ENCODE assay signal across 10 cellular contexts in the genomic region with DNA sequence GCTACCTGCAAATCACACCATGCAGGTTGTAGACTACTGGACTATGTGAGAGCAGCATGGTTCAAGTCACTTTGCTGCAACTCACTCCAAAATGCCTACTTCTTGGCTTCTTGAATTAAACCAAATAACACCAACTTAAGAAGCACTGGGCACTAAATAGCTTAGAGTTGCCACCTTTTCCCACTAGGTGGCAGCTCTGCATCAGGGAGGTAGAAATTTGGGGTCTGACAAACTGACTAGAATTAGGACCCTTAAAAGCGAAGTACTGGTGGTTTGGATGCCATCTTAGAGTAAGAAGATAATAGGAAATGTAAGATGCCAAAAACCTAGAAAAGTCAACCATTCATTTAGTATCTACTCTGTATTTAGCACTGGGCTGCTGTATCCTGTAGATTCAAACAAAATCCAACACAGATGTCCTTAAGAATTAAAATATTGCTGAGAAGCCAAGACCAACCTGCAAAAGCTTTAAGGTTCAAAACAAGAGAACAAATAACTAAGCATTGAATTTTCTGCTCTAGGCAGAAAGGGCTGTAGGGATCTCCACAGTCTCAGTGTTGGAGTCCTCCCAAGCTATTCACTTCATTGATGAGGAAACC.
DNase-seq lines count a peak whose midpoint lies in the region; ATAC-seq and TF ChIP-seq lines count a peak whose summit lies in the region.
"Had no signal": no experiment of that assay in that cellular context is flagged by ENCODE, and none has a peak within 500 bp of the region (broad histone marks: within the 10 kb centered on the region; RNA-seq: fewer than 3 reads in every experiment).

No MANE protein-coding gene starts in this region.

- peak; percentile 21 for DNase-seq in Calu3
- no peak for DNase-seq in HFF-Myc (ENCODE audit: extremely low read depth, low read depth)
- DNase-seq in astrocyte of the hippocampus (ENCODE audit: low read depth, low spot score) = peak; percentile 50
- DNase-seq in lung microvascular endothelial cell (ENCODE audit: low read depth in 2 of 2) = peak; percentile 20 to 69
- no peak for DNase-seq in activated naive CD4-positive, alpha-beta T cell treated with anti-CD3 and anti-CD28 coated beads, Interleukin-2, amount 50 U/mL, for 72 hours (ENCODE audit: low spot score in 2 of 2)
- DNase-seq in MV-4-11 (lab: John Stamatoyannopoulos, UW) = no peak
- DNase-seq: left colon had no signal

- TF ChIP-seq CTCF in Calu3 (IDR thresholded peaks at IDR 0.05; ENCODE audit: unreplicated experiment) = peak; percentile 87
- peak; percentile 81 for TF ChIP-seq CTCF in HFF-Myc (IDR thresholded peaks at IDR 0.05; ENCODE audit: low read depth, low read length, missing control alignments)

- CTCF ChIA-PET in Calu3 (lab: Charles Lee) = interaction anchor here (0.6 to 2.8 kb wide), 13 partner anchors 9 to 915 kb away, joined by 3 to 83 read pairs (median 3); partner anchors contain the start of gene CCBE1

- no peaks in the 10 kb centered on the region for H3K4me1 Mint-ChIP-seq in Calu3 (ENCODE audit: low read depth, unreplicated experiment)

- H3K36me3 Mint-ChIP-seq in Calu3 (ENCODE audit: insufficient read depth, unreplicated experiment) = no peaks in the 10 kb centered on the region
- H3K36me3 Mint-ChIP-seq in activated naive CD4-positive, alpha-beta T cell treated with anti-CD3 and anti-CD28 coated beads, Interleukin-2, amount 50 U/mL, for 72 hours = peaks cover 0 to 4% of the 10 kb centered on the region in 2 donors

- H3K4me3 Mint-ChIP-seq in Calu3 (ENCODE audit: low read depth, unreplicated experiment) = no peak overlapping the region

- BruUV-seq in Calu3 (replicated peaks; lab: Mats Ljungman, UMichigan) = no TSS peak

- intact Hi-C loops in Calu3 (cut with micrococcal nuclease; ENCODE audit: unreplicated experiment) = loop anchor here (1.0 kb wide), 1 partner anchor 192 kb away; no protein-coding TSS in a partner anchor

- ATAC-seq in activated naive CD4-positive, alpha-beta T cell treated with anti-CD3 and anti-CD28 coated beads, Interleukin-2, amount 50 U/mL, for 72 hours = no peak
- no peak for ATAC-seq in HG03095 (IDR thresholded peaks at IDR 0.05; ENCODE audit: unreplicated experiment)
- no peak for ATAC-seq in HG02970 (IDR thresholded peaks at IDR 0.05; ENCODE audit: low FRiP score, unreplicated experiment)
- ATAC-seq: left colon had no signal

- H3K9me3 Mint-ChIP-seq in Calu3 (ENCODE audit: low read depth, unreplicated experiment) = no peaks in the 10 kb centered on the region
- peaks cover 0 to 7% of the 10 kb centered on the region in 2 donors for H3K9me3 Mint-ChIP-seq in activated naive CD4-positive, alpha-beta T cell treated with anti-CD3 and anti-CD28 coated beads, Interleukin-2, amount 50 U/mL, for 72 hours

- peaks cover 46% of the 10 kb centered on the region for H3K27me3 Mint-ChIP-seq in Calu3 (ENCODE audit: unreplicated experiment)

- H3K4me3 ChIP-seq in HFF-Myc (replicated peaks; ENCODE audit: low read depth, low read length) = no peak overlapping the region
- H3K4me3 ChIP-seq: thoracic aorta had no signal

- no peak overlapping the region for H3K27ac Mint-ChIP-seq in Calu3 (ENCODE audit: unreplicated experiment)
- no peak overlapping the region for H3K27ac Mint-ChIP-seq in activated naive CD4-positive, alpha-beta T cell treated with anti-CD3 and anti-CD28 coated beads, Interleukin-2, amount 50 U/mL, for 72 hours

Comparison
In these comparisons a context has a peak if more than half of its experiments do, and no peak if none do; other contexts are left out.
1. DNase-seq: peak in Calu3 (single experiment), astrocyte of the hippocampus (single experiment) and lung microvascular endothelial cell (2 of 2); none in HFF-Myc (single experiment), activated naive CD4-positive, alpha-beta T cell treated with anti-CD3 and anti-CD28 coated beads, Interleukin-2, amount 50 U/mL, for 72 hours (0 of 2) and MV-4-11 (single experiment).